Comparison of ENCODE assay signal across 44 cellular contexts in the genomic region with DNA sequence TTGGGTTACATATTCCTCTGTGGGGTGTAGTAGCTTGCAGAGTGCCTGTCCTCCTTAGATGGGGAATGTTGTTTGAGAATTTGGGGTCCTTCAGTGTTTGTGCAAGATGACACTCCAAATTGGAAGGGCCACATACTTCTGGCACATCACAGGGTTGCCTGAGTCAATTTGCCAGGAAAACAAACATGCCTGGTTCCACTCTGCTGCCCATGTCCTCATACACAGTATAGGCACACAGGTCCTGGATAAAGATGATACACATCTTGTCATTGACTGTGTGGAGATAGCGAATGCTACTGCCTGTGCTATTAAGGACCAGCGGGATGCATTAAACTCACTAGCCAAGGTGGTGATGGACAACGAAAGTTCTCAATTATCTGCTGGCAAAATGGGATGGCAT. TPM values are rescaled to one million over a fixed set of nuclear protein-coding genes. Genes with fewer than 3 reads are reported as not detected.
"Had no signal": no experiment of that assay in that cellular context is flagged by ENCODE, and none has a peak within 500 bp of the region (broad histone marks: within the 10 kb centered on the region; RNA-seq: fewer than 3 reads in every experiment).

No MANE protein-coding gene starts in this region.

- H3K9me3 ChIP-seq: adrenal gland, ascending aorta, body of pancreas, breast epithelium had no signal

- DNase-seq: activated effector memory CD4-positive, alpha-beta T cell treated with anti-CD3 and anti-CD28 coated beads, Interleukin-2, amount 50 U/mL, for 16 hours; activated effector memory CD4-positive, alpha-beta T cell treated with Interleukin-2 at 50 U/mL for 16 hours; activated gamma-delta T cell; activated gamma-delta T cell treated with Interleukin-2 at 50 U/mL for 16 hours; activated naive CD4-positive, alpha-beta T cell; activated naive CD4-positive, alpha-beta T cell treated with anti-CD3 and anti-CD28 coated beads for 36 hours; activated naive CD4-positive, alpha-beta T cell treated with anti-CD3 and anti-CD28 coated beads, Interleukin-2, amount 10 ng/mL, durations not matched to agents 7 days and 5 days; activated naive CD4-positive, alpha-beta T cell treated with anti-CD3 and anti-CD28 coated beads, Interleukin-2, amount 50 U/mL, for 16 hours; activated naive CD4-positive, alpha-beta T cell treated with Interleukin-2 at 50 U/mL for 16 hours; activated naive CD8-positive, alpha-beta T cell treated with anti-CD3 and anti-CD28 coated beads for 36 hours; activated naive CD8-positive, alpha-beta T cell treated with anti-CD3 and anti-CD28 coated beads, Interleukin-2, amount 10 ng/mL, durations not matched to agents 7 days and 5 days; activated naive CD8-positive, alpha-beta T cell treated with anti-CD3 and anti-CD28 coated beads, Interleukin-2, amount 50 U/mL, for 24 hours; activated T-cell treated with anti-CD3 and anti-CD28 coated beads, Interleukin-2, amount 50 U/mL, for 1 hour; activated T-cell treated with anti-CD3 and anti-CD28 coated beads, Interleukin-2, amount 50 U/mL, for 24 hours; activated T-cell treated with anti-CD3 and anti-CD28 coated beads, Interleukin-2, amount 50 U/mL, for 4 hours; activated T-cell treated with anti-CD3 and anti-CD28 coated beads, Interleukin-2, amount 50 U/mL, for 48 hours; activated T-cell treated with anti-CD3 and anti-CD28 coated beads, Interleukin-2, amount 50 U/mL, for 72 hours; adrenal gland; amniotic stem cell; amygdala; anterior cingulate cortex; aorta; body of pancreas; brain microvascular endothelial cell; caudate nucleus; central memory CD4-positive, alpha-beta T cell; cerebellar nuclear complex had no signal

- H3K4me3 Mint-ChIP-seq: activated naive CD4-positive, alpha-beta T cell treated with anti-CD3 and anti-CD28 coated beads for 36 hours; activated naive CD4-positive, alpha-beta T cell treated with anti-CD3 and anti-CD28 coated beads, Interleukin-2, amount 10 ng/mL, durations not matched to agents 7 days and 5 days; activated naive CD4-positive, alpha-beta T cell treated with anti-CD3 and anti-CD28 coated beads, Interleukin-2, amount 50 U/mL, for 24 hours; activated naive CD8-positive, alpha-beta T cell; activated naive CD8-positive, alpha-beta T cell treated with anti-CD3 and anti-CD28 coated beads for 36 hours; activated naive CD8-positive, alpha-beta T cell treated with anti-CD3 and anti-CD28 coated beads, Interleukin-2, amount 10 ng/mL, durations not matched to agents 7 days and 5 days; activated naive CD8-positive, alpha-beta T cell treated with anti-CD3 and anti-CD28 coated beads, Interleukin-2, amount 50 U/mL, for 24 hours; activated T-cell treated with anti-CD3 and anti-CD28 coated beads, Interleukin-2, amount 50 U/mL, for 24 hours; activated T-cell treated with anti-CD3 and anti-CD28 coated beads, Interleukin-2, amount 50 U/mL, for 4 hours; activated T-cell treated with anti-CD3 and anti-CD28 coated beads, Interleukin-2, amount 50 U/mL, for 72 hours; activated T-helper 1 cell treated with anti-CD3 and anti-CD28 coated beads, Interleukin-12 subunit alpha, Interleukin-12 subunit beta, Interleukin-2, Interleukin-4 antibody, amounts not matched to agents 30 ng/mL and 10 ng/mL and 1 ng/mL, durations not matched to agents 14 hours and 24 hours and 36 hours; activated T-helper 17 cell treated with anti-CD3 and anti-CD28 coated beads, Interleukin-2, amount 50 U/mL, for 72 hours; brain; central memory CD8-positive, alpha-beta T cell had no signal

- H3K27ac ChIP-seq: adrenal gland, ascending aorta, body of pancreas, brain microvascular endothelial cell, breast epithelium, cardiac muscle cell had no signal

- H3K4me1 Mint-ChIP-seq: activated naive CD4-positive, alpha-beta T cell treated with anti-CD3 and anti-CD28 coated beads, Interleukin-2, amount 10 ng/mL, durations not matched to agents 7 days and 5 days; activated naive CD4-positive, alpha-beta T cell treated with anti-CD3 and anti-CD28 coated beads, Interleukin-2, amount 50 U/mL, for 24 hours; activated naive CD8-positive, alpha-beta T cell treated with anti-CD3 and anti-CD28 coated beads for 36 hours; activated naive CD8-positive, alpha-beta T cell treated with anti-CD3 and anti-CD28 coated beads, Interleukin-2, amount 10 ng/mL, durations not matched to agents 7 days and 5 days; activated naive CD8-positive, alpha-beta T cell treated with anti-CD3 and anti-CD28 coated beads, Interleukin-2, amount 50 U/mL, for 24 hours; activated T-helper 17 cell treated with anti-CD3 and anti-CD28 coated beads, Interleukin-2, amount 50 U/mL, for 72 hours; central memory CD8-positive, alpha-beta T cell had no signal

- H3K4me1 ChIP-seq: adrenal gland, ascending aorta, body of pancreas, breast epithelium had no signal

- H3K27me3 Mint-ChIP-seq: activated naive CD4-positive, alpha-beta T cell treated with anti-CD3 and anti-CD28 coated beads, Interleukin-2, amount 50 U/mL, for 24 hours; activated naive CD8-positive, alpha-beta T cell treated with anti-CD3 and anti-CD28 coated beads for 36 hours; activated naive CD8-positive, alpha-beta T cell treated with anti-CD3 and anti-CD28 coated beads, Interleukin-2, amount 50 U/mL, for 24 hours; activated T-cell treated with anti-CD3 and anti-CD28 coated beads, Interleukin-2, amount 50 U/mL, for 24 hours; brain had no signal

- H3K36me3 Mint-ChIP-seq: activated naive CD4-positive, alpha-beta T cell treated with anti-CD3 and anti-CD28 coated beads, Interleukin-2, amount 10 ng/mL, durations not matched to agents 7 days and 5 days; activated naive CD4-positive, alpha-beta T cell treated with anti-CD3 and anti-CD28 coated beads, Interleukin-2, amount 50 U/mL, for 24 hours; activated naive CD4-positive, alpha-beta T cell treated with anti-CD3 and anti-CD28 coated beads, Interleukin-2, amount 50 U/mL, for 72 hours; activated naive CD8-positive, alpha-beta T cell; activated naive CD8-positive, alpha-beta T cell treated with anti-CD3 and anti-CD28 coated beads for 36 hours; activated naive CD8-positive, alpha-beta T cell treated with anti-CD3 and anti-CD28 coated beads, Interleukin-2, amount 10 ng/mL, durations not matched to agents 7 days and 5 days; brain had no signal

- H3K9me3 Mint-ChIP-seq: activated naive CD4-positive, alpha-beta T cell treated with anti-CD3 and anti-CD28 coated beads for 36 hours; activated naive CD4-positive, alpha-beta T cell treated with anti-CD3 and anti-CD28 coated beads, Interleukin-2, amount 10 ng/mL, durations not matched to agents 7 days and 5 days; activated naive CD4-positive, alpha-beta T cell treated with anti-CD3 and anti-CD28 coated beads, Interleukin-2, amount 50 U/mL, for 24 hours; activated naive CD4-positive, alpha-beta T cell treated with anti-CD3 and anti-CD28 coated beads, Interleukin-2, amount 50 U/mL, for 72 hours; activated naive CD8-positive, alpha-beta T cell treated with anti-CD3 and anti-CD28 coated beads for 36 hours; activated naive CD8-positive, alpha-beta T cell treated with anti-CD3 and anti-CD28 coated beads, Interleukin-2, amount 10 ng/mL, durations not matched to agents 7 days and 5 days; activated naive CD8-positive, alpha-beta T cell treated with anti-CD3 and anti-CD28 coated beads, Interleukin-2, amount 50 U/mL, for 24 hours; activated T-cell treated with anti-CD3 and anti-CD28 coated beads, Interleukin-2, amount 50 U/mL, for 24 hours; activated T-cell treated with anti-CD3 and anti-CD28 coated beads, Interleukin-2, amount 50 U/mL, for 4 hours; activated T-cell treated with anti-CD3 and anti-CD28 coated beads, Interleukin-2, amount 50 U/mL, for 72 hours; activated T-helper 1 cell treated with anti-CD3 and anti-CD28 coated beads, Interleukin-12 subunit alpha, Interleukin-12 subunit beta, Interleukin-2, Interleukin-4 antibody, amounts not matched to agents 30 ng/mL and 10 ng/mL and 1 ng/mL, durations not matched to agents 14 hours and 24 hours and 36 hours; activated T-helper 17 cell treated with anti-CD3 and anti-CD28 coated beads, Interleukin-2, amount 50 U/mL, for 72 hours; activated T-helper 2 cell treated with anti-CD3 and anti-CD28 coated beads, Interferon-gamma antibody, Interleukin-2, Interleukin-4, amounts not matched to agents 10 μg/mL and 5 μg/mL and 100 μg/mL, durations not matched to agents 14 hours and 24 hours and 36 hours; brain; central memory CD8-positive, alpha-beta T cell had no signal

- FAIRE-seq: astrocyte, bronchial epithelial cell had no signal

- H3K36me3 ChIP-seq: adrenal gland, ascending aorta, brain microvascular endothelial cell, breast epithelium, cardiac muscle cell had no signal

- ATAC-seq: activated naive CD4-positive, alpha-beta T cell treated with anti-CD3 and anti-CD28 coated beads, Interleukin-2, amount 50 U/mL, for 72 hours; activated naive CD8-positive, alpha-beta T cell treated with anti-CD3 and anti-CD28 coated beads, Interleukin-2, amount 50 U/mL, for 24 hours; activated T-cell treated with anti-CD3 and anti-CD28 coated beads, Interleukin-2, amount 50 U/mL, for 4 hours; activated T-cell treated with anti-CD3 and anti-CD28 coated beads, Interleukin-2, amount 50 U/mL, for 72 hours; activated T-helper 17 cell treated with anti-CD3 and anti-CD28 coated beads, Interleukin-2, amount 50 U/mL, for 72 hours; body of pancreas had no signal

- H3K27me3 ChIP-seq: adrenal gland, ascending aorta, body of pancreas, brain microvascular endothelial cell, breast epithelium, cardiac muscle cell had no signal

- H3K27ac Mint-ChIP-seq: activated naive CD4-positive, alpha-beta T cell treated with anti-CD3 and anti-CD28 coated beads for 36 hours; activated naive CD4-positive, alpha-beta T cell treated with anti-CD3 and anti-CD28 coated beads, Interleukin-2, amount 10 ng/mL, durations not matched to agents 7 days and 5 days; activated naive CD4-positive, alpha-beta T cell treated with anti-CD3 and anti-CD28 coated beads, Interleukin-2, amount 50 U/mL, for 24 hours; activated naive CD4-positive, alpha-beta T cell treated with anti-CD3 and anti-CD28 coated beads, Interleukin-2, amount 50 U/mL, for 72 hours; activated naive CD8-positive, alpha-beta T cell; activated naive CD8-positive, alpha-beta T cell treated with anti-CD3 and anti-CD28 coated beads for 36 hours; activated naive CD8-positive, alpha-beta T cell treated with anti-CD3 and anti-CD28 coated beads, Interleukin-2, amount 10 ng/mL, durations not matched to agents 7 days and 5 days; activated naive CD8-positive, alpha-beta T cell treated with anti-CD3 and anti-CD28 coated beads, Interleukin-2, amount 50 U/mL, for 24 hours; activated T-cell treated with anti-CD3 and anti-CD28 coated beads, Interleukin-2, amount 50 U/mL, for 24 hours; activated T-cell treated with anti-CD3 and anti-CD28 coated beads, Interleukin-2, amount 50 U/mL, for 72 hours; activated T-helper 1 cell treated with anti-CD3 and anti-CD28 coated beads, Interleukin-12 subunit alpha, Interleukin-12 subunit beta, Interleukin-2, Interleukin-4 antibody, amounts not matched to agents 30 ng/mL and 10 ng/mL and 1 ng/mL, durations not matched to agents 14 hours and 24 hours and 36 hours; activated T-helper 17 cell treated with anti-CD3 and anti-CD28 coated beads, Interleukin-2, amount 50 U/mL, for 72 hours; activated T-helper 2 cell treated with anti-CD3 and anti-CD28 coated beads, Interferon-gamma antibody, Interleukin-2, Interleukin-4, amounts not matched to agents 10 μg/mL and 5 μg/mL and 100 μg/mL, durations not matched to agents 14 hours and 24 hours and 36 hours; brain had no signal

- H3K4me3 ChIP-seq: adrenal gland, ascending aorta, body of pancreas, breast epithelium, cardiac muscle cell had no signal

RNA-seq across cellular contexts. Expression of gene CLRN2, which starts 50.9 kb away (rescaled TPM):
- total RNA-seq: activated naive CD4-positive, alpha-beta T cell treated with anti-CD3 and anti-CD28 coated beads for 36 hours; activated naive CD4-positive, alpha-beta T cell treated with anti-CD3 and anti-CD28 coated beads, Interleukin-2, amount 50 U/mL, for 72 hours; activated naive CD8-positive, alpha-beta T cell treated with anti-CD3 and anti-CD28 coated beads for 36 hours; activated naive CD8-positive, alpha-beta T cell treated with anti-CD3 and anti-CD28 coated beads, Interleukin-2, amount 10 ng/mL, durations not matched to agents 7 days and 5 days; activated T-cell treated with anti-CD3 and anti-CD28 coated beads, Interleukin-2, amount 50 U/mL, for 4 hours; activated T-cell treated with anti-CD3 and anti-CD28 coated beads, Interleukin-2, amount 50 U/mL, for 72 hours; activated T-helper 1 cell treated with anti-CD3 and anti-CD28 coated beads, Interleukin-12 subunit alpha, Interleukin-12 subunit beta, Interleukin-2, Interleukin-4 antibody, amounts not matched to agents 30 ng/mL and 10 ng/mL and 1 ng/mL, durations not matched to agents 14 hours and 24 hours and 36 hours; activated T-helper 17 cell treated with anti-CD3 and anti-CD28 coated beads, Interleukin-2, amount 50 U/mL, for 72 hours; activated T-helper 2 cell treated with anti-CD3 and anti-CD28 coated beads, Interferon-gamma antibody, Interleukin-2, Interleukin-4, amounts not matched to agents 10 μg/mL and 5 μg/mL and 100 μg/mL, durations not matched to agents 14 hours and 24 hours and 36 hours; adrenal gland; aorta; ascending aorta; astrocyte; body of pancreas; breast epithelium; bronchial epithelial cell; cardiac muscle cell; cardiac septum; cerebellum; chondrocyte had no signal
- polyA plus RNA-seq: adipose tissue, adrenal gland, aorta, cardiac muscle cell had no signal
